Comparison of ENCODE assay signal across 21 cellular contexts in the genomic region with DNA sequence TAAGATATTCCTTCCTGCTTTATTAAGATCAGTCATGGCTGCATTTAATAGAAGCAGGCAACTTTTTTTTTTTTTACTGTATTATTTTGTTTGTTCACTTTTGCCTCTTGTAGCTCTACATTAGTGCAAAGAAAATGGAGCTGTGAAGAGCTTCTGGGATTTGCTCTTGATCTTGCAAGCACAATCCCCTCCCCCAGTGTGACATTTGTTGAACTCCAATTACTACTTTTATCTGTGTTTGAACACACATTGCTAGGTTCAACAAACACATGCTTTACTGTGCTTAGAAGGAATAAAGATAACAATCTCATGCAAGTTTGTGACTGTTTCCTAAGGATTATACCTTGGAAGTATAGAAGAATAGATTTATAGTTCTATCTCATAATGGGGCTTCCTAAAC.
DNase-seq lines count a peak whose midpoint lies in the region; ATAC-seq and TF ChIP-seq lines count a peak whose summit lies in the region.
"Had no signal": no experiment of that assay in that cellular context is flagged by ENCODE, and none has a peak within 500 bp of the region (broad histone marks: within the 10 kb centered on the region; RNA-seq: fewer than 3 reads in every experiment).

No MANE protein-coding gene starts in this region.

- no peak overlapping the region for H3K9ac ChIP-seq in endodermal cell (ENCODE audit: extremely low read depth, low read length, poor library complexity, severe bottlenecking)

- peaks cover 2% of the 10 kb centered on the region for H3K4me1 ChIP-seq in endodermal cell (ENCODE audit: control insufficient read depth, insufficient read depth, low read length)
- H3K4me1 ChIP-seq: A549, HAP-1 had no signal

- no peak overlapping the region for H3K27ac ChIP-seq in endodermal cell (ENCODE audit: low read depth, low read length)
- H3K27ac ChIP-seq: A549, C4-2B had no signal

- ATAC-seq in activated CD8-positive, alpha-beta memory T cell treated with anti-CD3 and anti-CD28 coated beads, Interleukin-2, amount 10 ng/mL, durations not matched to agents 7 days and 5 days = no peak
- ATAC-seq in HG03432 (IDR thresholded peaks at IDR 0.05; ENCODE audit: unreplicated experiment) = no peak
- ATAC-seq: A549, GM12878, K562 had no signal

- H3K27me3 Mint-ChIP-seq in endodermal cell (ENCODE audit: insufficient read depth) (no peaks in the 10 kb centered on the region), mesothelial cell of epicardium (ENCODE audit: low read depth) (no peaks in the 10 kb centered on the region), HFFc6 (ENCODE audit: insufficient read depth) (no peaks in the 10 kb centered on the region; the same call in 1 of the 2 replicates)
- no peaks in the 10 kb centered on the region for H3K27me3 Mint-ChIP-seq in activated CD8-positive, alpha-beta memory T cell treated with anti-CD3 and anti-CD28 coated beads, Interleukin-2, amount 10 ng/mL, durations not matched to agents 7 days and 5 days
- H3K27me3 Mint-ChIP-seq: CD4-positive, alpha-beta T cell had no signal

- H3K36me3 ChIP-seq in endodermal cell (ENCODE audit: control insufficient read depth, insufficient read depth, low read length) = no peaks in the 10 kb centered on the region
- H3K36me3 ChIP-seq: HAP-1 had no signal

- H3K9me3 ChIP-seq in endodermal cell (ENCODE audit: control insufficient read depth, low read length) = peaks cover 9% of the 10 kb centered on the region
- H3K9me3 ChIP-seq: A549 had no signal

- TF ChIP-seq CTCF in endodermal cell (conservative IDR thresholded peaks at IDR 0.05) (no peak), mesothelial cell of epicardium (IDR thresholded peaks at IDR 0.05; ENCODE audit: unreplicated experiment) (no peak), HFFc6 (IDR thresholded peaks at IDR 0.05) (no peak)

- no peaks in the 10 kb centered on the region for H3K27me3 ChIP-seq in endodermal cell (ENCODE audit: control insufficient read depth, insufficient read depth, low read length, poor library complexity, severe bottlenecking)

- no peak overlapping the region for H3K27ac Mint-ChIP-seq in endodermal cell
- H3K27ac Mint-ChIP-seq in mesothelial cell of epicardium = peak overlapping the region; percentile 27
- H3K27ac Mint-ChIP-seq in activated CD8-positive, alpha-beta memory T cell treated with anti-CD3 and anti-CD28 coated beads, Interleukin-2, amount 10 ng/mL, durations not matched to agents 7 days and 5 days = no peak overlapping the region
- H3K27ac Mint-ChIP-seq in HFFc6 = no peak overlapping the region
- H3K27ac Mint-ChIP-seq: CD4-positive, alpha-beta T cell had no signal

- H3K4me3 Mint-ChIP-seq in endodermal cell (no peak overlapping the region), mesothelial cell of epicardium (no peak overlapping the region), HFFc6 (no peak overlapping the region)
- H3K4me3 Mint-ChIP-seq in activated CD8-positive, alpha-beta memory T cell treated with anti-CD3 and anti-CD28 coated beads, Interleukin-2, amount 10 ng/mL, durations not matched to agents 7 days and 5 days = no peak overlapping the region
- H3K4me3 Mint-ChIP-seq: CD4-positive, alpha-beta T cell had no signal

- H3K9me3 Mint-ChIP-seq in endodermal cell (peaks cover 21% of the 10 kb centered on the region), mesothelial cell of epicardium (peaks cover 24% of the 10 kb centered on the region), HFFc6 (peaks cover 11% of the 10 kb centered on the region; the same call in 1 of the 2 replicates)
- H3K9me3 Mint-ChIP-seq in activated CD8-positive, alpha-beta memory T cell treated with anti-CD3 and anti-CD28 coated beads, Interleukin-2, amount 10 ng/mL, durations not matched to agents 7 days and 5 days (ENCODE audit: low read depth) = peaks cover 20% of the 10 kb centered on the region

- DNase-seq in COLO829 (ENCODE audit: low spot score) (peak; percentile 25), NCI-H69 (lab: John Stamatoyannopoulos, UW) (peak; percentile 49), endodermal cell (no peak), mesothelial cell of epicardium (ENCODE audit: low spot score in 2 of 2, unreplicated experiment in 2 of 2) (no peak), RPMI8226 (no peak), HFFc6 (no peak)
- DNase-seq in activated CD8-positive, alpha-beta memory T cell treated with anti-CD3 and anti-CD28 coated beads, Interleukin-2, amount 10 ng/mL, durations not matched to agents 7 days and 5 days = no peak
- DNase-seq: AML-193; CD4-positive, alpha-beta T cell; COR-L47; DMS 273 treated with DMSO at 0.1 percent for 48 hours; DMS53; DND-41; EL; IMR-90 had no signal

- peaks cover 8% of the 10 kb centered on the region for H3K36me3 Mint-ChIP-seq in endodermal cell (ENCODE audit: low read depth)
- peaks cover 7% of the 10 kb centered on the region for H3K36me3 Mint-ChIP-seq in mesothelial cell of epicardium
- H3K36me3 Mint-ChIP-seq in activated CD8-positive, alpha-beta memory T cell treated with anti-CD3 and anti-CD28 coated beads, Interleukin-2, amount 10 ng/mL, durations not matched to agents 7 days and 5 days = no peaks in the 10 kb centered on the region
- H3K36me3 Mint-ChIP-seq in HFFc6 (ENCODE audit: low read depth) = peaks cover 14% of the 10 kb centered on the region

- CTCF ChIA-PET in activated CD8-positive, alpha-beta memory T cell treated with anti-CD3 and anti-CD28 coated beads, Interleukin-2, amount 10 ng/mL, durations not matched to agents 7 days and 5 days (lab: Charles Lee) = no interaction called here

- H3K4me1 Mint-ChIP-seq in endodermal cell = peaks cover 9% of the 10 kb centered on the region
- H3K4me1 Mint-ChIP-seq in mesothelial cell of epicardium = peaks cover 21% of the 10 kb centered on the region
- no peaks in the 10 kb centered on the region for H3K4me1 Mint-ChIP-seq in activated CD8-positive, alpha-beta memory T cell treated with anti-CD3 and anti-CD28 coated beads, Interleukin-2, amount 10 ng/mL, durations not matched to agents 7 days and 5 days
- no peaks in the 10 kb centered on the region for H3K4me1 Mint-ChIP-seq in HFFc6 (ENCODE audit: low read depth)

- H3K4me3 ChIP-seq in endodermal cell (ENCODE audit: low read length) = peak overlapping the region; percentile 25
- H3K4me3 ChIP-seq: A549, GM12878, HAP-1, K562 had no signal

Comparison
In these comparisons a context has a peak if more than half of its experiments do, and no peak if none do; other contexts are left out.
1. DNase-seq: peak in COLO829 (single experiment) and NCI-H69 (single experiment); none in endodermal cell (single experiment), mesothelial cell of epicardium (0 of 2), RPMI8226 (single experiment), activated CD8-positive, alpha-beta memory T cell treated with anti-CD3 and anti-CD28 coated beads, Interleukin-2, amount 10 ng/mL, durations not matched to agents 7 days and 5 days (single experiment) and HFFc6 (single experiment).